ENCODE assay signal across 30 cellular contexts in the genomic region with DNA sequence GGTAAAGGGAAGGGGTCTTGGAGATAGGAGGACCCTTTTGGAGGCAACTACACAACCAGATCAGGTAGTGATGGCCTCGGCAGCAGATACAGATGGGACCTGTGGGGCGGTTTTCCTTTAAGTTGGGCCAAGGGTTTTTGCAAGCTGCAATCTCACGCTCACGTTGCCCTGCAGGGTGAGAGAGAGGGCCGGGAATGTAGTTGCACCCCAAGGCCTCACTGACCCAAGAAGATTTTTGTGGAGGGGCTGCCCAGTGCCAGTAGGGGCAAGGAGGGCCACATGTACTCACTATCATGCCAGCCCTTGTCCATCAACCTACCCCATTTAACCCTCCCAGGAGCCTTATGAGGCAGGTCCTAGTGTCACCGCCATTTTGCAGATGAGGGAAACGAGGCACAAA. TPM values are rescaled to one million over a fixed set of nuclear protein-coding genes. Genes with fewer than 3 reads are reported as not detected.
DNase-seq lines count a peak whose midpoint lies in the region; ATAC-seq, FAIRE-seq and TF ChIP-seq lines count a peak whose summit lies in the region.
"Had no signal": no experiment of that assay in that cellular context is flagged by ENCODE, and none has a peak within 500 bp of the region (broad histone marks: within the 10 kb centered on the region; RNA-seq: fewer than 3 reads in every experiment).

No MANE protein-coding gene starts in this region.

- no peak for TF ChIP-seq CTCF in VCaP (conservative IDR thresholded peaks at IDR 0.05)
- TF ChIP-seq CTCF in kidney (IDR thresholded peaks at IDR 0.05; ENCODE audit: borderline replicate concordance, extremely low read depth, insufficient read depth) = no peak
- no peak for TF ChIP-seq CTCF in spleen (IDR thresholded peaks at IDR 0.05 in 8 of 11, conservative IDR thresholded peaks at IDR 0.05 in 3 of 11)
- TF ChIP-seq CTCF in esophagus squamous epithelium (IDR thresholded peaks at IDR 0.05) = no peak

- peak overlapping the region in 8 of 11 experiments; percentile 73 to 92 (median 82); a peak in 9 of 22 replicates for H3K4me2 ChIP-seq in BLaER1 treated with 17β-estradiol and CSF1 and Interleukin-3, amounts not matched to agents 10 nM and 100 nM

- H3K4me3 ChIP-seq in BLaER1 treated with 17β-estradiol and CSF1 and Interleukin-3, amounts not matched to agents 10 nM and 100 nM = no peak overlapping the region
- no peak overlapping the region for H3K4me3 ChIP-seq in kidney (ENCODE audit: low read length in 2 of 2)
- H3K4me3 ChIP-seq in spleen = no peak overlapping the region
- no peak overlapping the region for H3K4me3 ChIP-seq in esophagus squamous epithelium
- H3K4me3 ChIP-seq: ascending aorta, SJSA1, testis had no signal

- no peak overlapping the region for H3K27ac ChIP-seq in BLaER1 treated with 17β-estradiol and CSF1 and Interleukin-3, amounts not matched to agents 10 nM and 100 nM
- H3K27ac ChIP-seq in VCaP = peak overlapping the region; percentile 80; the same call in 1 of the 2 replicates
- peak overlapping the region; percentile 91 to 95 for H3K27ac ChIP-seq in kidney (ENCODE audit: low read depth in 2 of 2, low read length in 2 of 2)
- peak overlapping the region in 3 of 8 donors; percentile 79 to 86 (median 81) for H3K27ac ChIP-seq in spleen
- H3K27ac ChIP-seq in esophagus squamous epithelium = peak overlapping the region in 2 of 4 donors; percentile 83 to 92
- H3K27ac ChIP-seq: foreskin keratinocyte, neutrophil, SJSA1 had no signal

- H3K9me3 ChIP-seq in BLaER1 treated with 17β-estradiol and CSF1 and Interleukin-3, amounts not matched to agents 10 nM and 100 nM (replicated peaks in 1 of 11) = peaks cover 0 to 9% (median 0%) of the 10 kb centered on the region in 11 experiments; a peak in 1 of 22 replicates
- H3K9me3 ChIP-seq in kidney (ENCODE audit: control insufficient read depth in 1 of 2, low read length in 2 of 2) (no peaks in the 10 kb centered on the region), spleen (no peaks in the 10 kb centered on the region), esophagus squamous epithelium (peaks cover 0 to 3% (median 0%) of the 10 kb centered on the region in 3 donors)
- H3K9me3 ChIP-seq: ascending aorta, neutrophil, SJSA1, testis had no signal

- H4K20me1 ChIP-seq in BLaER1 treated with 17β-estradiol and CSF1 and Interleukin-3, amounts not matched to agents 10 nM and 100 nM = peaks cover 0 to 21% (median 0%) of the 10 kb centered on the region in 11 experiments; a peak in 3 of 22 replicates

- no peak overlapping the region for H3K9ac ChIP-seq in BLaER1 treated with 17β-estradiol and CSF1 and Interleukin-3, amounts not matched to agents 10 nM and 100 nM
- H3K9ac ChIP-seq in kidney (ENCODE audit: low read length in 2 of 2) = no peak overlapping the region

- FAIRE-seq in kidney (lab: Jason Lieb, UNC) = no peak
- FAIRE-seq: RCC 7860 had no signal

- no peaks in the 10 kb centered on the region for H3K36me3 ChIP-seq in BLaER1 treated with 17β-estradiol and CSF1 and Interleukin-3, amounts not matched to agents 10 nM and 100 nM
- no peaks in the 10 kb centered on the region for H3K36me3 ChIP-seq in kidney (ENCODE audit: control insufficient read depth in 1 of 2, insufficient read depth in 2 of 2, low read length in 2 of 2)
- H3K36me3 ChIP-seq in spleen = no peaks in the 10 kb centered on the region
- H3K36me3 ChIP-seq in esophagus squamous epithelium = no peaks in the 10 kb centered on the region
- H3K36me3 ChIP-seq: ascending aorta, neutrophil, SJSA1 had no signal

- no peaks in the 10 kb centered on the region for H3K27me3 ChIP-seq in BLaER1 treated with 17β-estradiol and CSF1 and Interleukin-3, amounts not matched to agents 10 nM and 100 nM
- H3K27me3 ChIP-seq in spleen (replicated peaks in 1 of 7) (no peaks in the 10 kb centered on the region), esophagus squamous epithelium (no peaks in the 10 kb centered on the region)
- H3K27me3 ChIP-seq: ascending aorta, neutrophil, SJSA1, testis had no signal

- 76 to 96% (median 93%) methylated on average over 7 of the region's 7 CpGs for WGBS in spleen, 5 donors
- WGBS in esophagus squamous epithelium, 2 donors = 89 to 92% methylated on average over 4 to 7 of the region's 7 CpGs

- TF ChIP-seq POLR2A in spleen (IDR thresholded peaks at IDR 0.05) = no peak
- no peak for TF ChIP-seq POLR2A in esophagus squamous epithelium (IDR thresholded peaks at IDR 0.05)

- intact Hi-C loops in kidney (cut with DNase I) (no loop called here), spleen (cut with DNase I; ENCODE audit: low total_unique reads) (no loop called here), esophagus squamous epithelium (cut with DNase I) (no loop called here)

- DNase-seq in kidney (peak; percentile 6), spleen (peak; percentile 21), esophagus squamous epithelium (lab: John Stamatoyannopoulos, UW) (no peak), HPDE6-E6E7 (ENCODE audit: extremely low spot score) (no peak)
- no peak for DNase-seq in activated CD4-positive, alpha-beta T cell treated with anti-CD3 and anti-CD28 coated beads, Interleukin-2, amount 50 U/mL, for 4 hours
- DNase-seq: activated CD4-positive, alpha-beta T cell treated with anti-CD3 and anti-CD28 coated beads, Interleukin-2, amount 10 ng/mL, durations not matched to agents 7 days and 5 days; activated gamma-delta T cell; activated T-cell treated with anti-CD3 and anti-CD28 coated beads, Interleukin-2, amount 50 U/mL, for 4 hours; central memory CD4-positive, alpha-beta T cell; DMS 273 treated with DMSO at 0.1 percent for 48 hours; EL; endodermal cell; foreskin keratinocyte; hippocampal formation; left colon; NCI-H1092 treated with DMSO at 0.1 percent for 48 hours; NCI-H187; NCI-H510A; stimulated activated naive B cell treated with anti-CD40 and anti-IgM and Interleukin-4, amounts not matched to agents 10 μg/mL and 1 μg/mL and 100 μg/mL, for 72 hours; T1000; testis had no signal

- peaks cover 21 to 49% (median 27%) of the 10 kb centered on the region in 10 experiments for H3K4me1 ChIP-seq in BLaER1 treated with 17β-estradiol and CSF1 and Interleukin-3, amounts not matched to agents 10 nM and 100 nM
- H3K4me1 ChIP-seq in kidney (ENCODE audit: control insufficient read depth in 1 of 2, insufficient read depth in 1 of 2, low read depth in 1 of 2, low read length in 2 of 2) = peaks cover 32 to 43% of the 10 kb centered on the region in 2 donors
- peaks cover 9 to 31% (median 20%) of the 10 kb centered on the region in 6 donors for H3K4me1 ChIP-seq in spleen
- peaks cover 8 to 54% (median 32%) of the 10 kb centered on the region in 3 donors for H3K4me1 ChIP-seq in esophagus squamous epithelium
- H3K4me1 ChIP-seq: foreskin keratinocyte, SJSA1 had no signal

- no peak for ATAC-seq in HG02973 (IDR thresholded peaks at IDR 0.05; ENCODE audit: unreplicated experiment)
- ATAC-seq: activated T-cell treated with anti-CD3 and anti-CD28 coated beads, Interleukin-2, amount 50 U/mL, for 4 hours; foreskin keratinocyte; HCT116; stimulated activated naive B cell treated with anti-CD40 and anti-IgM and Interleukin-4, amounts not matched to agents 10 μg/mL and 1 μg/mL and 100 μg/mL, for 72 hours; WTC11 had no signal

RNA-seq across cellular contexts. Expression of gene SELENON, which starts 57.7 kb away (rescaled TPM):
- total RNA-seq in kidney (116 TPM), spleen (10 to 100 TPM; 41.4 to 80.9 (median 59.2) TPM), esophagus squamous epithelium (10 to 100 TPM; 19.7 to 34.5 (median 24.5) TPM)
- polyA plus RNA-seq in kidney (ENCODE audit: insufficient read depth, low read depth, low replicate concordance) (69.3 TPM), spleen (10 to 100 TPM in 1 of 3 donors, 1 to 10 TPM in 2; 9.7 to 25.8 (median 9.7) TPM)

Comparison
In these comparisons a context has a peak if more than half of its experiments do, and no peak if none do; other contexts are left out.
1. H3K27ac ChIP-seq: peak in VCaP (single experiment) and kidney (2 of 2); none in BLaER1 treated with 17β-estradiol and CSF1 and Interleukin-3, amounts not matched to agents 10 nM and 100 nM (0 of 11).
2. DNase-seq: peak in kidney (single experiment) and spleen (single experiment); none in esophagus squamous epithelium (single experiment), activated CD4-positive, alpha-beta T cell treated with anti-CD3 and anti-CD28 coated beads, Interleukin-2, amount 50 U/mL, for 4 hours (0 of 2) and HPDE6-E6E7 (single experiment).